Comparison of ENCODE assay signal across 14 cellular contexts in the genomic region with DNA sequence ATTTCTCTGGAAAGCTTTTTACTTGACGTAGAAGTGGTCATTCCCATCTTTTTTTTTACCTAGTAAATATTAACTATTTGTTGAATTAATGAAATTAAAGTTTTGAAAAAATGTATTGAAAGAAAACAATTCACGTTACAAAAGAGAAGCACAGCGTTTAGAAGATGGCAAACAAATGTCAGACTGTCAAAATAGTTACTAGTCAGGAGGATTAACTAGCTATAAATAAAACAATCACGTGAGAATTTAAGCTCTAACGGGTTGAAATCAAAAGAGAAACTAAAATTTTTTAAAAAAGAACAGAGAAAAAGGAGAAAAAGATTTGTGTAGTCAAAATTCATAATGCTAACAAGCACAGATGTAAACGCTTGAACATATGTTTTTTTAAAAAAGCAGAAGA. TPM values are rescaled to one million over a fixed set of nuclear protein-coding genes. Genes with fewer than 3 reads are reported as not detected.
A peak's percentile ranks its signal among the peaks of the same experiment; 100 is the strongest.
DNase-seq lines count a peak whose midpoint lies in the region; ATAC-seq, FAIRE-seq and TF ChIP-seq lines count a peak whose summit lies in the region.
"Had no signal": no experiment of that assay in that cellular context is flagged by ENCODE, and none has a peak within 500 bp of the region (broad histone marks: within the 10 kb centered on the region; RNA-seq: fewer than 3 reads in every experiment).

No MANE protein-coding gene starts in this region.

- peaks cover under 1% of the 10 kb centered on the region for H3K9me3 Mint-ChIP-seq in activated naive CD4-positive, alpha-beta T cell treated with anti-CD3 and anti-CD28 coated beads for 36 hours
- no peaks in the 10 kb centered on the region for H3K9me3 Mint-ChIP-seq in MCF 10A (ENCODE audit: unreplicated experiment)

- H3K36me3 Mint-ChIP-seq in activated naive CD4-positive, alpha-beta T cell treated with anti-CD3 and anti-CD28 coated beads for 36 hours (ENCODE audit: low read depth): peaks cover 10% of the 10 kb centered on the region
- H3K36me3 Mint-ChIP-seq in MCF 10A (ENCODE audit: insufficient read depth, unreplicated experiment): no peaks in the 10 kb centered on the region

- intact Hi-C loops in activated naive CD4-positive, alpha-beta T cell treated with anti-CD3 and anti-CD28 coated beads for 36 hours (cut with micrococcal nuclease): loop anchor here (1.0 to 2.0 kb wide), 2 partner anchors 17 to 26 kb away; a partner anchor contains a TSS
- intact Hi-C loops in MCF 10A (cut with micrococcal nuclease) (no loop called here), HepG2 (cut with micrococcal nuclease; ENCODE audit: unreplicated experiment) (no loop called here)

- TF ChIP-seq EP300 in gastroesophageal sphincter (IDR thresholded peaks at IDR 0.05): no peak
- no peak for TF ChIP-seq EP300 in HepG2 (IDR thresholded peaks at IDR 0.05; ENCODE audit: low read depth in 2 of 2, low read length in 2 of 2)
- TF ChIP-seq EP300 in HepG2 (CRISPR knock-in tag; IDR thresholded peaks at IDR 0.05; ENCODE audit: borderline replicate concordance): no peak

- H3K9me2 ChIP-seq in OCI-LY1 (ENCODE audit: low read depth, low read length): no peaks in the 10 kb centered on the region

- DNase-seq in activated naive CD4-positive, alpha-beta T cell treated with anti-CD3 and anti-CD28 coated beads for 36 hours: no peak
- DNase-seq in activated naive CD4-positive, alpha-beta T cell treated with anti-CD3 and anti-CD28 coated beads, Interleukin-2, amount 50 U/mL, for 16 hours: no peak
- DNase-seq in mucosa of gallbladder (ENCODE audit: low spot score): no peak
- no peak for DNase-seq in MCF 10A (ENCODE audit: unreplicated experiment)
- DNase-seq in HepG2 (ENCODE audit: low spot score): no peak
- DNase-seq: anterior cingulate cortex, foreskin keratinocyte, NCI-H526, T1000 had no signal

- no peak for TF ChIP-seq RAD21 in HepG2 (CRISPR knock-in tag; IDR thresholded peaks at IDR 0.05)

- no peaks in the 10 kb centered on the region; the same call in 1 of the 2 replicates for H3K36me3 ChIP-seq in OCI-LY1 (ENCODE audit: insufficient read depth, low read length)
- no peaks in the 10 kb centered on the region for H3K36me3 ChIP-seq in gastroesophageal sphincter
- no peaks in the 10 kb centered on the region for H3K36me3 ChIP-seq in subcutaneous abdominal adipose tissue (ENCODE audit: control insufficient read depth in 5 of 5, insufficient read depth in 5 of 5, low read length in 5 of 5)
- no peaks in the 10 kb centered on the region for H3K36me3 ChIP-seq in HepG2 (replicated peaks in 1 of 2; ENCODE audit: control insufficient read depth in 1 of 2, insufficient read depth in 2 of 2, low read length in 2 of 2)

- FAIRE-seq in HepG2 (lab: Jason Lieb, UNC): no peak
- FAIRE-seq: GM18507 had no signal

- H3K27me3 Mint-ChIP-seq in activated naive CD4-positive, alpha-beta T cell treated with anti-CD3 and anti-CD28 coated beads for 36 hours (ENCODE audit: low read depth): no peaks in the 10 kb centered on the region
- no peaks in the 10 kb centered on the region for H3K27me3 Mint-ChIP-seq in MCF 10A (ENCODE audit: insufficient read depth, unreplicated experiment)

- TF ChIP-seq POLR2A in gastroesophageal sphincter (IDR thresholded peaks at IDR 0.05): no peak
- TF ChIP-seq POLR2A in HepG2 (IDR thresholded peaks at IDR 0.05; ENCODE audit: insufficient read depth in 1 of 2, low read depth in 2 of 2, low read length in 2 of 2): no peak

- no peaks in the 10 kb centered on the region for H3F3A ChIP-seq in OCI-LY1 (ENCODE audit: insufficient read depth, low read length)

- BruUV-seq in MCF 10A (replicated peaks; lab: Mats Ljungman, UMichigan): no TSS peak
- BruUV-seq in HepG2 (replicated peaks; lab: Mats Ljungman, UMichigan): no TSS peak

- H3K4me2 ChIP-seq in OCI-LY1 (ENCODE audit: low read length): peak overlapping the region; percentile 64
- no peak overlapping the region for H3K4me2 ChIP-seq in HepG2 (ENCODE audit: low read depth, low read length)

- CTCF ChIA-PET in activated naive CD4-positive, alpha-beta T cell treated with anti-CD3 and anti-CD28 coated beads for 36 hours (lab: Charles Lee): interaction anchor here (1.0 to 1.6 kb wide), 2 partner anchors 13 to 72 kb away, joined by 3 to 4 read pairs; no protein-coding TSS in a partner anchor
- CTCF ChIA-PET in MCF 10A (lab: Yijun Ruan, JAX) (interaction anchor here (0.6 to 1.6 kb wide), 3 partner anchors 25 to 575 kb away, joined by 3 to 4 read pairs (median 3); a partner anchor contains a TSS), HepG2 (lab: Yijun Ruan, JAX; ENCODE audit: low intra/inter-chr PET ratio, low total read pairs) (no interaction called here)

- in situ Hi-C loops in HepG2 (cut with HindIII; ENCODE audit: extremely low pct_ligation_motif_present, low pct_unique_long_range_greater_than_20kb): no loop called here

- peak overlapping the region; percentile 72 for H3K27ac Mint-ChIP-seq in activated naive CD4-positive, alpha-beta T cell treated with anti-CD3 and anti-CD28 coated beads for 36 hours
- no peak overlapping the region for H3K27ac Mint-ChIP-seq in MCF 10A (ENCODE audit: low read depth, unreplicated experiment)
- H3K27ac Mint-ChIP-seq: nephron had no signal

- H3K79me2 ChIP-seq in OCI-LY1 (ENCODE audit: insufficient read depth, low read length) (peaks cover 55% of the 10 kb centered on the region), HepG2 (ENCODE audit: insufficient read depth, low read length) (no peaks in the 10 kb centered on the region)

- ATAC-seq in gastroesophageal sphincter: no peak
- no peak for ATAC-seq in HepG2
- ATAC-seq: foreskin keratinocyte had no signal

- H3K4me1 ChIP-seq in OCI-LY1 (ENCODE audit: insufficient read depth, low read length, severe bottlenecking) (peaks cover 34% of the 10 kb centered on the region), gastroesophageal sphincter (peaks cover 0 to 20% (median 0%) of the 10 kb centered on the region in 3 donors), subcutaneous abdominal adipose tissue (ENCODE audit: control insufficient read depth in 5 of 5, insufficient read depth in 5 of 5, low read length in 5 of 5) (peaks cover 0 to 13% (median 8%) of the 10 kb centered on the region in 5 donors), HepG2 (ENCODE audit: insufficient read depth, low read length) (no peaks in the 10 kb centered on the region)

- H3K4me3 ChIP-seq in OCI-LY1 (ENCODE audit: low read depth, low read length, poor library complexity, severe bottlenecking) (peak overlapping the region; percentile 31), gastroesophageal sphincter (peak overlapping the region; percentile 17 to 29), subcutaneous abdominal adipose tissue (ENCODE audit: low read depth in 1 of 5, low read length in 5 of 5) (peak overlapping the region in 2 of 5 donors; percentile 30 to 39), HepG2 (replicated peaks in 1 of 3; ENCODE audit: insufficient read depth in 1 of 3, low read depth in 2 of 3, low read length in 3 of 3) (no peak overlapping the region)

- no peaks in the 10 kb centered on the region for H3K27me3 ChIP-seq in OCI-LY1 (ENCODE audit: insufficient read depth, low read length)
- no peaks in the 10 kb centered on the region for H3K27me3 ChIP-seq in gastroesophageal sphincter
- no peaks in the 10 kb centered on the region for H3K27me3 ChIP-seq in subcutaneous abdominal adipose tissue (ENCODE audit: control insufficient read depth in 5 of 5, insufficient read depth in 4 of 5, low read length in 5 of 5)
- no peaks in the 10 kb centered on the region for H3K27me3 ChIP-seq in HepG2 (ENCODE audit: control insufficient read depth in 1 of 2, insufficient read depth in 2 of 2, low read length in 2 of 2)
- H3K27me3 ChIP-seq: foreskin keratinocyte had no signal

- H3K4me3 Mint-ChIP-seq in activated naive CD4-positive, alpha-beta T cell treated with anti-CD3 and anti-CD28 coated beads for 36 hours: peak overlapping the region; percentile 56
- no peak overlapping the region for H3K4me3 Mint-ChIP-seq in MCF 10A (ENCODE audit: unreplicated experiment)
- H3K4me3 Mint-ChIP-seq: nephron had no signal

- H3K9me3 ChIP-seq in OCI-LY1 (ENCODE audit: low read length) (no peaks in the 10 kb centered on the region), gastroesophageal sphincter (no peaks in the 10 kb centered on the region), subcutaneous abdominal adipose tissue (ENCODE audit: control insufficient read depth in 5 of 5, low read length in 5 of 5) (no peaks in the 10 kb centered on the region), HepG2 (ENCODE audit: low read length) (no peaks in the 10 kb centered on the region)

- POLR2A ChIA-PET in MCF 10A (lab: Yijun Ruan, JAX) (interaction anchor here (1.8 kb wide), 1 partner anchor 25 kb away, joined by 4 read pairs; no protein-coding TSS in a partner anchor), HepG2 (lab: Yijun Ruan, JAX) (no interaction called here)

- H2AFZ ChIP-seq in OCI-LY1 (ENCODE audit: low read length) (no peak overlapping the region), HepG2 (ENCODE audit: low read length) (no peak overlapping the region)

- no peak for TF ChIP-seq CTCF in OCI-LY1 (IDR thresholded peaks at IDR 0.05; ENCODE audit: low read length)
- TF ChIP-seq CTCF in gastroesophageal sphincter (IDR thresholded peaks at IDR 0.05): no peak
- TF ChIP-seq CTCF in MCF 10A (IDR thresholded peaks at IDR 0.05; ENCODE audit: unreplicated experiment): no peak
- TF ChIP-seq CTCF in HepG2 (CRISPR knock-in tag; IDR thresholded peaks at IDR 0.05): no peak

- 0 to 14% methylated on average over 2 to 6 of the region's 6 CpGs for WGBS in gastroesophageal sphincter (ENCODE audit: low coverage in 1 of 2), 2 donors
- whole genome bisulfite sequencing in HepG2 (ENCODE audit: low lambda C conversion rate): 87% methylated on average over 6 of the region's 6 CpGs

- H4K20me1 ChIP-seq in OCI-LY1 (ENCODE audit: insufficient read depth, low read length) (no peaks in the 10 kb centered on the region), HepG2 (ENCODE audit: insufficient read depth, low read length) (no peaks in the 10 kb centered on the region)

- H3K27ac ChIP-seq in OCI-LY1 (ENCODE audit: low read depth, low read length, poor library complexity, severe bottlenecking): peak overlapping the region; percentile 57
- H3K27ac ChIP-seq in gastroesophageal sphincter: peak overlapping the region; percentile 35 to 52 (median 48)
- peak overlapping the region; percentile 33 for H3K27ac ChIP-seq in subcutaneous abdominal adipose tissue (ENCODE audit: low read depth, low read length)
- H3K27ac ChIP-seq in HepG2 (ENCODE audit: extremely low read length, insufficient read depth, low read length): no peak overlapping the region
- H3K27ac ChIP-seq: foreskin keratinocyte had no signal

- H3K4me1 Mint-ChIP-seq in activated naive CD4-positive, alpha-beta T cell treated with anti-CD3 and anti-CD28 coated beads for 36 hours (ENCODE audit: low read depth): peaks cover 38% of the 10 kb centered on the region
- peaks cover 6% of the 10 kb centered on the region for H3K4me1 Mint-ChIP-seq in MCF 10A (ENCODE audit: insufficient read depth, unreplicated experiment)

- H3K9ac ChIP-seq in OCI-LY1 (ENCODE audit: low read length) (peak overlapping the region; percentile 49), subcutaneous abdominal adipose tissue (ENCODE audit: low read length in 5 of 5) (peak overlapping the region in 3 of 5 donors; percentile 26 to 51 (median 40)), HepG2 (ENCODE audit: insufficient read depth, low read depth, low read length) (no peak overlapping the region)

RNA-seq across cellular contexts. Expression of a gene that starts 26.4 kb away (rescaled TPM):
- 10 to 100 TPM; 20.1 to 20.4 TPM for total RNA-seq in activated naive CD4-positive, alpha-beta T cell treated with anti-CD3 and anti-CD28 coated beads for 36 hours
- total RNA-seq in gastroesophageal sphincter: 10 to 100 TPM; 15.4 to 36.4 (median 20.7) TPM
- 12.7 TPM for total RNA-seq in mucosa of gallbladder
- total RNA-seq in MCF 10A (2022): 16.3 and 18.3 TPM in 2 replicates
- total RNA-seq in HepG2 (2016; rRNA removed; fragmentation: Illumina TruSeq; extraction: Trizol): 7.2 and 8.3 TPM in 2 replicates
- total RNA-seq in HepG2 (2016; cell fraction: cytosol; rRNA removed; fragmentation: Illumina TruSeq; extraction: Trizol; ENCODE audit: low read depth): 1.5 TPM in 2 replicates
- 8.2 TPM in 2 replicates for total RNA-seq in HepG2 (2016; cell fraction: insoluble cytoplasmic fraction; rRNA removed; fragmentation: Illumina TruSeq; extraction: Trizol)
- total RNA-seq in HepG2 (2016; cell fraction: membrane; rRNA removed; fragmentation: Illumina TruSeq; extraction: Trizol): 3.4 and 3.6 TPM in 2 replicates
- total RNA-seq in HepG2 (2016; cell fraction: nucleus; rRNA removed; fragmentation: Illumina TruSeq; extraction: Trizol): 20.5 and 21.3 TPM in 2 replicates
- polyA plus RNA-seq in HepG2 (2011; rRNA removed): 3.3 and 4.6 TPM in 2 replicates
- polyA plus RNA-seq in HepG2 (2011; cell fraction: cytosol; rRNA removed): 1.1 and 1.8 TPM in 2 replicates
- 5.3 and 6.3 TPM in 2 replicates for polyA plus RNA-seq in HepG2 (2011; cell fraction: nucleus; rRNA removed)
- polyA plus RNA-seq in HepG2 (2012): 3.3 and 3.5 TPM in 2 replicates
- 0.19 and 0.20 TPM in 2 replicates for polyA plus RNA-seq in HepG2 (2016; cell fraction: cytosol; fragmentation: Illumina TruSeq; extraction: Trizol; ENCODE audit: low read depth)
- polyA plus RNA-seq in HepG2 (2016; cell fraction: insoluble cytoplasmic fraction; fragmentation: Illumina TruSeq; extraction: Trizol; ENCODE audit: low read depth): 5.9 and 6.3 TPM in 2 replicates
- polyA plus RNA-seq in HepG2 (2016; cell fraction: membrane; fragmentation: Illumina TruSeq; extraction: Trizol; ENCODE audit: low read depth): 1.0 and 1.2 TPM in 2 replicates
- polyA plus RNA-seq in HepG2 (2016; cell fraction: nucleus; fragmentation: Illumina TruSeq; extraction: Trizol; ENCODE audit: insufficient read depth, low read depth): 9.7 and 11.0 TPM in 2 replicates
- 5.2 and 10.4 TPM in 2 replicates for polyA minus RNA-seq in HepG2 (2011; rRNA and poly(A)+ RNA removed; ENCODE audit: low replicate concordance)
- polyA minus RNA-seq in HepG2 (2011; cell fraction: cytosol; rRNA and poly(A)+ RNA removed): 3.8 and 5.5 TPM in 2 replicates
- polyA minus RNA-seq in HepG2 (2011; cell fraction: nucleus; rRNA and poly(A)+ RNA removed): 66.2 and 71.5 TPM in 2 replicates

Comparison
In these comparisons a context has a peak if more than half of its experiments do, and no peak if none do; other contexts are left out.
1. H3K4me3 ChIP-seq: peak in OCI-LY1 (single experiment) and gastroesophageal sphincter (2 of 2); none in HepG2 (0 of 3).